In the genomic region with DNA sequence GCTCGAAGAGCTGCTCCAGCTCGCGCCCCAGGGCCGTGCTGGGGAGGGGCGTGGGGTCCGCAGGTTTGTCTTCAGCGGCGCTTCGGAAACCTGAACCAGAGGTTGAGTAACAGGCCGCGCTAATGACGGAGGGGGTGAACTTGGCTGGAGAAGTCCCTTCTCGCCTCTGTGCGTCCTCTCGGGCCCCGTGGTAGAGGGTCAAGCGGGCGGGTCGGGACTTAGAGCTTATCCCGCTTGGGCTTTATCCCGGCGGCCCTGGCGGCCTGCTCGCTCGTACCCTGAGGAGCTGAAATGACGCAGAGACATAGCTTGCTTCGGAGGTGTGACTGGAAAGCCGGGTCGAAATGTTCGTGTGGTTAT, we compare ENCODE assay signal across 8 cellular contexts. TPM values are rescaled to one million over a fixed set of nuclear protein-coding genes. Genes with fewer than 3 reads are reported as not detected.
DNase-seq lines count a peak whose midpoint lies in the region; ATAC-seq, FAIRE-seq and TF ChIP-seq lines count a peak whose summit lies in the region.

No MANE protein-coding gene starts in this region.

- H3K4me3 ChIP-seq in OCI-LY3 (ENCODE audit: low read length), result peak overlapping the region; percentile 95
- peak overlapping the region; percentile 79 to 89 for H3K4me3 ChIP-seq in ascending aorta
- H3K4me3 ChIP-seq in iPS-20b (ENCODE audit: low read length), result peak overlapping the region; percentile 96
- H3K4me3 ChIP-seq in small intestine (ENCODE audit: low read depth in 1 of 2, low read length in 2 of 2), result peak overlapping the region; percentile 76 to 94

- peak overlapping the region; percentile 30 for H3K27ac ChIP-seq in OCI-LY3 (ENCODE audit: low read length)
- H3K27ac ChIP-seq in ascending aorta, result peak overlapping the region; percentile 95 to 96
- H3K27ac ChIP-seq in iPS-20b (ENCODE audit: low read length), result peak overlapping the region; percentile 78
- peak overlapping the region; percentile 70 to 98 for H3K27ac ChIP-seq in small intestine (ENCODE audit: low read depth in 1 of 2, low read length in 1 of 2)

- H3K9me3 ChIP-seq in OCI-LY3 (ENCODE audit: insufficient read depth, low read length) (no peaks in the 10 kb centered on the region), ascending aorta (no peaks in the 10 kb centered on the region), iPS-20b (ENCODE audit: insufficient read depth, low read depth, low read length) (no peaks in the 10 kb centered on the region), small intestine (ENCODE audit: control insufficient read depth, low read depth) (no peaks in the 10 kb centered on the region)

- H3K27me3 ChIP-seq in OCI-LY3 (ENCODE audit: low read depth, low read length) (no peaks in the 10 kb centered on the region), ascending aorta (no peaks in the 10 kb centered on the region), iPS-20b (ENCODE audit: insufficient read depth, low read length) (no peaks in the 10 kb centered on the region), small intestine (ENCODE audit: control insufficient read depth in 2 of 2, insufficient read depth in 2 of 2, low read length in 2 of 2) (no peaks in the 10 kb centered on the region)

- peak overlapping the region; percentile 72 for H3K9ac ChIP-seq in OCI-LY3 (ENCODE audit: low read length)
- H3K9ac ChIP-seq in iPS-20b (ENCODE audit: low read depth, low read length), result peak overlapping the region; percentile 93

- H3K36me3 ChIP-seq in OCI-LY3 (replicated peaks; ENCODE audit: low read depth, low read length) (peaks cover 21% of the 10 kb centered on the region), ascending aorta (no peaks in the 10 kb centered on the region), iPS-20b (ENCODE audit: insufficient read depth, low read depth, low read length) (peaks cover 6% of the 10 kb centered on the region; the same call in 1 of the 2 replicates), small intestine (ENCODE audit: control insufficient read depth in 2 of 2, insufficient read depth in 2 of 2, low read length in 2 of 2) (no peaks in the 10 kb centered on the region)

- FAIRE-seq in small intestine (lab: Jason Lieb, UNC), result no peak

- H4K20me1 ChIP-seq in OCI-LY3 (ENCODE audit: insufficient read depth, low read length), result peaks cover 24% of the 10 kb centered on the region

- 0% methylated on average over 30 of the region's 30 CpGs for WGBS in small intestine, 3 donors

- H3K79me2 ChIP-seq in OCI-LY3 (ENCODE audit: low read length), result peaks cover 95% of the 10 kb centered on the region

- intact Hi-C loops in ascending aorta (cut with DNase I), result loop anchor here (1.0 to 5.0 kb wide), 5 partner anchors 65 to 778 kb away; partner anchors contain the start of genes CEP192, LDLRAD4 and SEH1L

- no peak for TF ChIP-seq CTCF in OCI-LY3 (IDR thresholded peaks at IDR 0.05; ENCODE audit: low read depth, low read length)
- TF ChIP-seq CTCF in ascending aorta (IDR thresholded peaks at IDR 0.05), result peak in 1 of 3 experiments; percentile 7

- ATAC-seq in HG02852 (IDR thresholded peaks at IDR 0.05; ENCODE audit: unreplicated experiment), result peak; percentile 16

- peak overlapping the region; percentile 83; the same call in 1 of the 2 replicates for H2AFZ ChIP-seq in OCI-LY3 (ENCODE audit: low read depth, low read length)

- H3K4me2 ChIP-seq in OCI-LY3 (ENCODE audit: low read length), result peak overlapping the region; percentile 86

- DNase-seq in NOMO-1 treated with DMSO at 0.1 percent for 48 hours (lab: John Stamatoyannopoulos, UW; ENCODE audit: unreplicated experiment) (peak; percentile 36), NOMO-1 treated with dmso at 0.1 percent for 144 hours (lab: John Stamatoyannopoulos, UW; ENCODE audit: unreplicated experiment) (no peak), ascending aorta (ENCODE audit: low spot score in 2 of 2) (peak in 1 of 2 donors; percentile 75), small intestine (peak; percentile 38), GM19240 (ENCODE audit: insufficient read length, low spot score) (no peak)

- H3K4me1 ChIP-seq in OCI-LY3 (ENCODE audit: low read length), result peaks cover 13% of the 10 kb centered on the region
- H3K4me1 ChIP-seq in ascending aorta, result peaks cover 0 to 13% of the 10 kb centered on the region in 2 donors
- peaks cover 6% of the 10 kb centered on the region; the same call in 1 of the 2 replicates for H3K4me1 ChIP-seq in iPS-20b (ENCODE audit: insufficient read depth, low read length)
- H3K4me1 ChIP-seq in small intestine (ENCODE audit: control insufficient read depth in 2 of 2, insufficient read depth in 1 of 2, low read depth in 1 of 2, low read length in 1 of 2), result peaks cover 0 to 8% of the 10 kb centered on the region in 2 donors

RNA-seq across cellular contexts. Expression of gene RNMT, which starts 0.5 kb away (rescaled TPM):
- 6.4 TPM for total RNA-seq in ascending aorta
- polyA plus RNA-seq in small intestine, result 1 to 10 TPM; 8.4 to 9.8 (median 9.5) TPM

RNA-seq across cellular contexts. Expression of gene FAM210A, which starts 0.6 kb away (rescaled TPM):
- total RNA-seq in ascending aorta, result 2.1 TPM
- 1 to 10 TPM; 4.3 to 9.9 (median 5.1) TPM for polyA plus RNA-seq in small intestine

Comparison
In these comparisons a context has a peak if more than half of its experiments do, and no peak if none do; other contexts are left out.
1. DNase-seq: peak in NOMO-1 treated with DMSO at 0.1 percent for 48 hours (single experiment) and small intestine (single experiment); none in NOMO-1 treated with dmso at 0.1 percent for 144 hours (single experiment) and GM19240 (single experiment).
2. H3K27ac ChIP-seq: peak in every context shown above with its lines; median percentile 96 in ascending aorta; 84 in small intestine; 78 in iPS-20b; 30 in OCI-LY3.
3. Peak in every context shown above with its lines, with median percentiles within 50 percentile points of each other: H3K4me3 ChIP-seq.